26 cellular contexts compared by ENCODE assay signal in genomic region chr11:1796297-1797011, GRCh38. TPM values are rescaled to one million over a fixed set of nuclear protein-coding genes. Genes with fewer than 3 reads are reported as not detected.
DNase-seq lines count a peak whose midpoint lies in the region; ATAC-seq, FAIRE-seq and TF ChIP-seq lines count a peak whose summit lies in the region.
"Had no signal": no experiment of that assay in that cellular context is flagged by ENCODE, and none has a peak within 500 bp of the region (broad histone marks: within the 10 kb centered on the region; RNA-seq: fewer than 3 reads in every experiment).

No MANE protein-coding gene starts in this region.

- no peak overlapping the region for H3K23ac ChIP-seq in mesendoderm (ENCODE audit: low read length)

- ATAC-seq in HG02852 (IDR thresholded peaks at IDR 0.05; ENCODE audit: unreplicated experiment): no peak
- ATAC-seq: gastrocnemius medialis; left lung; mucosa of descending colon; PC-3; right cardiac atrium; stimulated activated naive B cell treated with anti-CD40 and anti-IgM and Interleukin-4, amounts not matched to agents 10 μg/mL and 1 μg/mL and 100 μg/mL, for 72 hours had no signal

- H3K27ac ChIP-seq in mesendoderm (ENCODE audit: low read depth, low read length) (no peak overlapping the region), transverse colon (no peak overlapping the region)
- H3K27ac ChIP-seq: coronary artery, gastrocnemius medialis, left lung, neutrophil, upper lobe of left lung had no signal

- no peak overlapping the region for H3K56ac ChIP-seq in mesendoderm (ENCODE audit: low read length)

- no peak overlapping the region for H4K8ac ChIP-seq in mesendoderm (ENCODE audit: low read depth, low read length)

- H3K4me1 ChIP-seq in mesendoderm (ENCODE audit: control insufficient read depth, low read depth, low read length) (no peaks in the 10 kb centered on the region), transverse colon (peaks cover 0 to 8% (median 0%) of the 10 kb centered on the region in 4 donors)
- H3K4me1 ChIP-seq: gastrocnemius medialis, upper lobe of left lung had no signal

- H2BK120ac ChIP-seq in mesendoderm (ENCODE audit: low read depth, low read length): no peak overlapping the region

- TF ChIP-seq CTCF in bronchial epithelial cell (IDR thresholded peaks at IDR 0.05; ENCODE audit: insufficient read depth, low read length, severe bottlenecking): no peak
- TF ChIP-seq CTCF in transverse colon (IDR thresholded peaks at IDR 0.05): no peak

- H2AK5ac ChIP-seq in mesendoderm (ENCODE audit: low read length): no peak overlapping the region

- WGBS in mesendoderm (ENCODE audit: extremely low coverage, insufficient coverage, low lambda C conversion rate): no CpG with 5 or more reads among the region's 15 CpGs
- 82 to 85% methylated on average over 3 to 15 of the region's 15 CpGs for WGBS in transverse colon (ENCODE audit: low coverage in 1 of 2), 2 donors

- no peak for TF ChIP-seq EP300 in transverse colon (IDR thresholded peaks at IDR 0.05; ENCODE audit: low read depth)

- no peaks in the 10 kb centered on the region for H3K9me3 ChIP-seq in transverse colon
- H3K9me3 ChIP-seq: gastrocnemius medialis, left lung, MG63, mucosa of descending colon, neutrophil, SK-N-SH, upper lobe of left lung had no signal

- H3K36me3 ChIP-seq in bronchial epithelial cell (ENCODE audit: control insufficient read depth, insufficient read depth, low read length) (no peaks in the 10 kb centered on the region), mesendoderm (ENCODE audit: control insufficient read depth, insufficient read depth, low read length) (no peaks in the 10 kb centered on the region), transverse colon (no peaks in the 10 kb centered on the region)
- H3K36me3 ChIP-seq: gastrocnemius medialis, left lung, MG63, neutrophil, upper lobe of left lung had no signal

- no peak overlapping the region for H3K9ac ChIP-seq in mesendoderm (ENCODE audit: low read length)
- H3K9ac ChIP-seq: SK-N-SH had no signal

- in situ Hi-C loops in transverse colon (cut with MboI; ENCODE audit: low pct_ligation_motif_present in 1 of 4, low pct_unique_long_range_greater_than_20kb in 1 of 4, low sequenced_read_pairs in 3 of 4): no loop called here

- peak; percentile 18 for DNase-seq in H4 (ENCODE audit: low spot score)
- DNase-seq in bronchial epithelial cell (ENCODE audit: low read depth): peak; percentile 45
- DNase-seq in mesendoderm: peak; percentile 39
- DNase-seq in SHP77 (lab: John Stamatoyannopoulos, UW): no peak
- no peak for DNase-seq in transverse colon
- DNase-seq: activated CD4-positive, CD25-positive, alpha-beta regulatory T cell treated with anti-CD3 and anti-CD28 coated beads, Interleukin-2, amount 50 U/mL, for 72 hours; activated naive CD8-positive, alpha-beta T cell treated with anti-CD3 and anti-CD28 coated beads for 36 hours; CD4-positive, CD25-positive, alpha-beta regulatory T cell; DMS153; gastrocnemius medialis; left lung; MG63; mucosa of descending colon; NCI-H1436 treated with DMSO at 0.1 percent for 48 hours; NCI-H82; PC-3; right cardiac atrium; SK-N-SH; stimulated activated naive B cell treated with anti-CD40 and anti-IgM and Interleukin-4, amounts not matched to agents 10 μg/mL and 1 μg/mL and 100 μg/mL, for 72 hours; upper lobe of left lung had no signal

- H3K79me1 ChIP-seq in mesendoderm (ENCODE audit: low read length): no peaks in the 10 kb centered on the region

- no peak overlapping the region for H4K5ac ChIP-seq in mesendoderm (ENCODE audit: low read length)

- H3K4me3 ChIP-seq in bronchial epithelial cell (ENCODE audit: low read depth, low read length) (no peak overlapping the region), mesendoderm (ENCODE audit: low read length) (no peak overlapping the region), transverse colon (no peak overlapping the region)
- H3K4me3 ChIP-seq: coronary artery, gastrocnemius medialis, left lung, MG63, mucosa of descending colon, upper lobe of left lung had no signal

- H3K27me3 ChIP-seq in bronchial epithelial cell (ENCODE audit: control insufficient read depth, insufficient read depth, low read length): no peaks in the 10 kb centered on the region
- no peaks in the 10 kb centered on the region for H3K27me3 ChIP-seq in mesendoderm (ENCODE audit: insufficient read depth, low read length, poor library complexity)
- peaks cover 27% of the 10 kb centered on the region for H3K27me3 ChIP-seq in transverse colon
- H3K27me3 ChIP-seq: neutrophil, upper lobe of left lung had no signal

- peak; percentile 84 for FAIRE-seq in bronchial epithelial cell (lab: Jason Lieb, UNC)

- no peak overlapping the region for H3K18ac ChIP-seq in mesendoderm (ENCODE audit: low read length)

- no peak overlapping the region for H3K4ac ChIP-seq in mesendoderm (ENCODE audit: low read depth, low read length)

- no peak overlapping the region for H2BK5ac ChIP-seq in mesendoderm (ENCODE audit: low read length)

- H2BK15ac ChIP-seq in mesendoderm (replicated peaks; ENCODE audit: low read depth): no peak overlapping the region

- H3K4me2 ChIP-seq in mesendoderm (ENCODE audit: low read length): no peak overlapping the region
- H3K4me2 ChIP-seq: SK-N-SH had no signal

- intact Hi-C loops in transverse colon (cut with DNase I; ENCODE audit: low total_unique reads): no loop called here

- TF ChIP-seq POLR2A in transverse colon (IDR thresholded peaks at IDR 0.05): no peak

- no peaks in the 10 kb centered on the region for H3K79me2 ChIP-seq in mesendoderm (ENCODE audit: control insufficient read depth, insufficient read depth, low read length)

RNA-seq across cellular contexts. Expression of gene CTSD, which starts 32.7 kb away (rescaled TPM):
- total RNA-seq in H4 (2014; rRNA removed; shearing (Covaris generic)): 516 and 559 TPM in 2 replicates
- total RNA-seq in bronchial epithelial cell: 214 and 389 TPM in 2 replicates
- 76.3 TPM for polyA plus RNA-seq in mesendoderm (2013, experiment 1 of 2)
- polyA plus RNA-seq in mesendoderm (2013, experiment 2 of 2): 77.1 TPM
- 1,000 to 10,000 TPM in 2 of 4 donors, 100 to 1,000 TPM in 2; 548 to 1,794 (median 1,176) TPM for total RNA-seq in transverse colon

RNA-seq across cellular contexts. Expression of gene SYT8, which starts 38.3 kb away (rescaled TPM):
- total RNA-seq in H4 (2014; rRNA removed; shearing (Covaris generic)): not detected in 2 replicates
- total RNA-seq in bronchial epithelial cell: 0.53 and 1.5 TPM in 2 replicates
- polyA plus RNA-seq in mesendoderm (2013, experiment 1 of 2): not detected
- polyA plus RNA-seq in mesendoderm (2013, experiment 2 of 2): not detected
- total RNA-seq in transverse colon: 1 to 10 TPM in 2 of 4 donors, not detected in 2; 1.4 to 4.1 TPM
- total RNA-seq: activated CD8-positive, alpha-beta memory T cell treated with anti-CD3 and anti-CD28 coated beads for 36 hours; activated naive CD8-positive, alpha-beta T cell treated with anti-CD3 and anti-CD28 coated beads for 36 hours; activated T-helper 1 cell treated with anti-CD3 and anti-CD28 coated beads, Interleukin-12 subunit alpha, Interleukin-12 subunit beta, Interleukin-2, Interleukin-4 antibody, amounts not matched to agents 30 ng/mL and 10 ng/mL and 1 ng/mL, durations not matched to agents 14 hours and 24 hours and 36 hours; CD4-positive, CD25-positive, alpha-beta regulatory T cell; gastrocnemius medialis; right cardiac atrium had no signal
- polyA plus RNA-seq: AG04450; CD4-positive, CD25-positive, alpha-beta regulatory T cell; right cardiac atrium; SK-N-SH had no signal

RNA-seq across cellular contexts. Expression of gene TNNI2, which starts 42.3 kb away (rescaled TPM):
- not detected in 2 replicates for total RNA-seq in H4 (2014; rRNA removed; shearing (Covaris generic))
- total RNA-seq in bronchial epithelial cell (0.26 TPM in 1 of 2 replicates, not detected in the other), transverse colon (10 to 100 TPM in 1 of 4 donors, 1 to 10 TPM in 1, not detected in 2; 3.5 to 35.9 TPM)
- polyA plus RNA-seq in mesendoderm (2013, experiment 1 of 2): not detected
- polyA plus RNA-seq in mesendoderm (2013, experiment 2 of 2): not detected
- total RNA-seq: activated T-helper 1 cell treated with anti-CD3 and anti-CD28 coated beads, Interleukin-12 subunit alpha, Interleukin-12 subunit beta, Interleukin-2, Interleukin-4 antibody, amounts not matched to agents 30 ng/mL and 10 ng/mL and 1 ng/mL, durations not matched to agents 14 hours and 24 hours and 36 hours; CD4-positive, CD25-positive, alpha-beta regulatory T cell; right cardiac atrium had no signal
- polyA plus RNA-seq: AG04450; CD4-positive, CD25-positive, alpha-beta regulatory T cell; right cardiac atrium; SK-N-SH had no signal

RNA-seq across cellular contexts. Expression of gene IFITM10, which starts 46.1 kb away (rescaled TPM):
- total RNA-seq in H4 (2014; rRNA removed; shearing (Covaris generic)): 1.4 and 2.0 TPM in 2 replicates
- total RNA-seq in bronchial epithelial cell (1.3 and 2.4 TPM in 2 replicates), transverse colon (10 to 100 TPM in 1 of 4 donors, 1 to 10 TPM in 2, under 1 TPM in 1; 0.68 to 13.5 (median 1.3) TPM)
- polyA plus RNA-seq in mesendoderm (2013, experiment 1 of 2): 0.04 TPM
- polyA plus RNA-seq in mesendoderm (2013, experiment 2 of 2): 0.01 TPM
- total RNA-seq: activated naive CD8-positive, alpha-beta T cell treated with anti-CD3 and anti-CD28 coated beads for 36 hours had no signal
- polyA plus RNA-seq: CD4-positive, CD25-positive, alpha-beta regulatory T cell had no signal

RNA-seq across cellular contexts. Expression of gene LSP1, which starts 56.4 kb away (rescaled TPM):
- total RNA-seq in H4 (2014; rRNA removed; shearing (Covaris generic)): 3.3 TPM in 2 replicates
- total RNA-seq in bronchial epithelial cell: 0.26 TPM in 2 replicates
- 0.08 TPM for polyA plus RNA-seq in mesendoderm (2013, experiment 1 of 2)
- polyA plus RNA-seq in mesendoderm (2013, experiment 2 of 2): 0.03 TPM
- 10 to 100 TPM; 12.3 to 69.6 (median 23.2) TPM for total RNA-seq in transverse colon
- total RNA-seq: PC-3 had no signal
- polyA plus RNA-seq: AG04450 had no signal

Comparison
In these comparisons a context has a peak if more than half of its experiments do, and no peak if none do; other contexts are left out.
1. DNase-seq: peak in H4 (single experiment), bronchial epithelial cell (single experiment) and mesendoderm (single experiment); none in SHP77 (0 of 2) and transverse colon (single experiment).